In the genomic region with DNA sequence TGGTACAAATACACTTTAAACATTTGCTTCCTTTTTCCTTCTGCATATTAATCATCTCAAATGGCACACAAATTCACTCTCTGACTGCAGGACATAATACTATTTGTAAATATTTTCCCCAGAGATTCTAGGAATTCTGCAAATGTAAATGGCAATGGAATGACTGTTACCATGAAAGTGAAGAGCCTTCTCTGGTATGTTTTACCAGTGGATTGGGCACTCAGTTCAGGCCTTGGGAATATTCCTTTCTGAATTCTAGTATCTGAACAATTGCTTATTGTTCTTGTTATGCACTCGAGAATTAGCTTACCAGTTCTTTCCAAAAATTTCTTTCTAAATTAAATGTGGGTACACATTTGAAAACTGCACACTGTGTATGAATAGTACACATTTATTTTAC, we compare ENCODE assay signal across 17 cellular contexts.
"Had no signal": no experiment of that assay in that cellular context is flagged by ENCODE, and none has a peak within 500 bp of the region (broad histone marks: within the 10 kb centered on the region; RNA-seq: fewer than 3 reads in every experiment).

No MANE protein-coding gene starts in this region.

- H3K4me2 ChIP-seq: hepatocyte had no signal

- H3K9me3 ChIP-seq: esophagus muscularis mucosa, gastrocnemius medialis, ovary, stomach had no signal

- H3K36me3 ChIP-seq: ovary had no signal

- H3K79me2 ChIP-seq: hepatocyte had no signal

- H3K27ac ChIP-seq: brain microvascular endothelial cell, esophagus muscularis mucosa, gastrocnemius medialis, hepatocyte, ovary, stomach had no signal

- H3K27me3 ChIP-seq: brain microvascular endothelial cell, esophagus muscularis mucosa, gastrocnemius medialis, hepatocyte, ovary, stomach had no signal

- H3K4me3 Mint-ChIP-seq: activated B cell treated with CpG ODN at 0.5 μM for 24 hours; activated CD4-positive, alpha-beta T cell treated with anti-CD3 and anti-CD28 coated beads, Interleukin-2, amount 10 ng/mL, durations not matched to agents 7 days and 5 days had no signal

- H3K4me1 Mint-ChIP-seq: activated B cell treated with CpG ODN at 0.5 μM for 24 hours; activated CD4-positive, alpha-beta T cell treated with anti-CD3 and anti-CD28 coated beads, Interleukin-2, amount 10 ng/mL, durations not matched to agents 7 days and 5 days had no signal

- H3K4me3 ChIP-seq: esophagus muscularis mucosa, gastrocnemius medialis, hepatocyte, ovary, stomach had no signal

- H3K9me3 Mint-ChIP-seq: activated B cell treated with CpG ODN at 0.5 μM for 24 hours; activated CD4-positive, alpha-beta T cell treated with anti-CD3 and anti-CD28 coated beads, Interleukin-2, amount 10 ng/mL, durations not matched to agents 7 days and 5 days; activated naive CD4-positive, alpha-beta T cell treated with anti-CD3 and anti-CD28 coated beads, Interleukin-2, amount 50 U/mL, for 72 hours had no signal

- H3K27me3 Mint-ChIP-seq: activated B cell treated with CpG ODN at 0.5 μM for 24 hours; activated CD4-positive, alpha-beta T cell treated with anti-CD3 and anti-CD28 coated beads, Interleukin-2, amount 10 ng/mL, durations not matched to agents 7 days and 5 days had no signal

- H3K27ac Mint-ChIP-seq: activated B cell treated with CpG ODN at 0.5 μM for 24 hours; activated CD4-positive, alpha-beta T cell treated with anti-CD3 and anti-CD28 coated beads, Interleukin-2, amount 10 ng/mL, durations not matched to agents 7 days and 5 days had no signal

- DNase-seq: activated B cell treated with CpG ODN at 0.5 μM for 24 hours; activated CD4-positive, alpha-beta T cell treated with anti-CD3 and anti-CD28 coated beads, Interleukin-2, amount 10 ng/mL, durations not matched to agents 7 days and 5 days; activated effector memory CD4-positive, alpha-beta T cell treated with Interleukin-2 at 50 U/mL for 16 hours; activated T-cell treated with anti-CD3 and anti-CD28 coated beads, Interleukin-2, amount 50 U/mL, for 1 hour; amygdala; brain microvascular endothelial cell; dermis blood vessel endothelial cell; gastrocnemius medialis; left ventricle myocardium superior; ovary; stimulated activated CD4-positive, alpha-beta T cell treated with anti-CD3 and anti-CD28 coated beads, Interleukin-15, amount 100 ng/mL, for 24 hours; stimulated activated CD4-positive, alpha-beta T cell treated with anti-CD3 and anti-CD28 coated beads, Interleukin-4, amount 100 ng/mL, for 24 hours; stomach; T-helper 2 cell had no signal

- ATAC-seq: activated naive CD4-positive, alpha-beta T cell treated with anti-CD3 and anti-CD28 coated beads, Interleukin-2, amount 50 U/mL, for 72 hours; gastrocnemius medialis; left ventricle myocardium superior had no signal

- H3K4me1 ChIP-seq: gastrocnemius medialis had no signal

- H2AFZ ChIP-seq: hepatocyte had no signal
